ENCODE assay signal across 1 cellular context in genomic region chr19:37484406-37485115, GRCh38.
TF ChIP-seq lines count a peak whose summit lies in the region.

No MANE protein-coding gene starts in this region.

TF ChIP-seq in HCT116, 20 proteins besides CTCF, POLR2A, EP300 and RAD21:
- peak; percentile 66 for TF ChIP-seq ZNF274 (IDR thresholded peaks at IDR 0.05; ENCODE audit: low read depth, low read length)
- no peak for TF ChIP-seq CEBPB (IDR thresholded peaks at IDR 0.05; ENCODE audit: low read depth)
TF ChIP-seq in HCT116: peak in this region for 1.
